Comparison of ENCODE assay signal across 23 cellular contexts in genomic region chr9:95584176-95584575, GRCh38.
DNase-seq lines count a peak whose midpoint lies in the region; ATAC-seq and TF ChIP-seq lines count a peak whose summit lies in the region.
"Had no signal": no experiment of that assay in that cellular context is flagged by ENCODE, and none has a peak within 500 bp of the region (broad histone marks: within the 10 kb centered on the region; RNA-seq: fewer than 3 reads in every experiment).

No MANE protein-coding gene starts in this region.

- H3K27ac ChIP-seq in SJSA1 (peak overlapping the region; percentile 75), brain microvascular endothelial cell (no peak overlapping the region)
- H3K27ac ChIP-seq: GM23248, SK-N-MC had no signal

- H3K36me3 ChIP-seq in SJSA1, result no peaks in the 10 kb centered on the region
- no peaks in the 10 kb centered on the region for H3K36me3 ChIP-seq in brain microvascular endothelial cell (replicated peaks)

- in situ Hi-C loops in brain microvascular endothelial cell (cut with HindIII; ENCODE audit: low pct_ligation_motif_present, low sequenced_read_pairs), result no loop called here

- H3K4me3 ChIP-seq in SJSA1 (no peak overlapping the region), brain microvascular endothelial cell (ENCODE audit: low read depth, low read length) (no peak overlapping the region)
- H3K4me3 ChIP-seq: GM23248, K562, SK-N-MC had no signal

- intact Hi-C loops in posterior vena cava (cut with DNase I), result no loop called here

- H3K27me3 ChIP-seq in SJSA1 (replicated peaks) (no peaks in the 10 kb centered on the region), brain microvascular endothelial cell (replicated peaks) (no peaks in the 10 kb centered on the region)

- peaks cover 80% of the 10 kb centered on the region for H3K4me1 ChIP-seq in SJSA1 (replicated peaks)

- no peak for TF ChIP-seq CTCF in brain microvascular endothelial cell (IDR thresholded peaks at IDR 0.05; ENCODE audit: low read depth, low read length, missing control alignments)

- H3K9me3 ChIP-seq in SJSA1 (replicated peaks), result no peaks in the 10 kb centered on the region

- ATAC-seq in HG03565 (IDR thresholded peaks at IDR 0.05; ENCODE audit: unreplicated experiment), result no peak
- ATAC-seq in GM21447 (IDR thresholded peaks at IDR 0.05; ENCODE audit: unreplicated experiment), result no peak
- ATAC-seq in HG02678 (IDR thresholded peaks at IDR 0.05; ENCODE audit: unreplicated experiment), result no peak
- ATAC-seq: HepG2, K562, PC-3 had no signal

- DNase-seq in SJSA1 (ENCODE audit: low read depth in 1 of 2, low spot score in 2 of 2) (peak; percentile 99), kidney tubule cell (ENCODE audit: low spot score) (peak; percentile 11), posterior vena cava (ENCODE audit: low spot score) (peak; percentile 62), brain microvascular endothelial cell (no peak)
- DNase-seq: CD4-positive, CD25-positive, alpha-beta regulatory T cell; COR-L47; DMS79; GM23248; HCEC 1CT; MM.1S; NCI-H1048; NCI-H1417 treated with DMSO at 0.1 percent for 48 hours; NCI-H187; NCI-H446 treated with DMSO at 0.1 percent for 48 hours; NCI-H526 treated with DMSO at 0.1 percent for 48 hours; PC-3; Right ventricle myocardium superior had no signal
